ENCODE assay signal across 7 cellular contexts in genomic region chr2:105756865-105757264, GRCh38. TPM values are rescaled to one million over a fixed set of nuclear protein-coding genes. Genes with fewer than 3 reads are reported as not detected.
DNase-seq lines count a peak whose midpoint lies in the region; ATAC-seq and TF ChIP-seq lines count a peak whose summit lies in the region.
"Not testable (repeated sequence)": the region's sequence is repeated elsewhere in the genome, so short reads cannot be mapped to it uniquely, and the experiment has no call there.

No MANE protein-coding gene starts in this region.

- not testable (repeated sequence) for TF ChIP-seq CTCF in GM23338 (conservative IDR thresholded peaks at IDR 0.05; ENCODE audit: low read depth in 2 of 2); natural killer cell (IDR thresholded peaks at IDR 0.05)

- H4K20me1 ChIP-seq in GM23338 (replicated peaks; ENCODE audit: insufficient read depth) = peaks cover 39% of the 10 kb centered on the region; the same call in 1 of the 2 replicates

- CTCF ChIA-PET in CD8-positive, alpha-beta memory T cell (lab: Charles Lee) = interaction anchor here (1.0 to 2.0 kb wide), 4 partner anchors 10 to 15 kb away, joined by 4 to 7 read pairs (median 4); no protein-coding TSS in a partner anchor
- CTCF ChIA-PET in T-cell (lab: Charles Lee) = not testable (repeated sequence)
- CTCF ChIA-PET in activated CD4-positive, alpha-beta memory T cell treated with anti-CD3 and anti-CD28 coated beads, Interleukin-2, amount 10 ng/mL, durations not matched to agents 7 days and 5 days (lab: Charles Lee) = interaction anchor here (1.2 to 1.7 kb wide), 3 partner anchors 29 to 34 kb away, joined by 3 to 4 read pairs (median 4); no protein-coding TSS in a partner anchor

- H3K9me3 Mint-ChIP-seq in CD8-positive, alpha-beta memory T cell; GM23338; T-cell; activated CD4-positive, alpha-beta memory T cell treated with anti-CD3 and anti-CD28 coated beads, Interleukin-2, amount 10 ng/mL, durations not matched to agents 7 days and 5 days; activated T-helper 2 cell treated with anti-CD3 and anti-CD28 coated beads, Interferon-gamma antibody, Interleukin-2, Interleukin-4, amounts not matched to agents 10 μg/mL and 5 μg/mL and 100 μg/mL, durations not matched to agents 14 hours and 24 hours and 36 hours; dendritic cell treated with granulocyte-macrophage colony-stimulating factor and Interleukin-4, amounts not matched to agents 40 ng/mL and 50 ng/mL, for 4 days; natural killer cell: not testable (repeated sequence)

- not testable (repeated sequence) for H3K4me3 ChIP-seq in CD8-positive, alpha-beta memory T cell (ENCODE audit: low read length); GM23338

- H3K4me1 Mint-ChIP-seq in CD8-positive, alpha-beta memory T cell = peaks cover 94 to 100% (median 100%) of the 10 kb centered on the region in 3 donors
- H3K4me1 Mint-ChIP-seq in GM23338 (peaks cover 71% of the 10 kb centered on the region), T-cell (peaks cover 96 to 99% (median 97%) of the 10 kb centered on the region in 3 donors), natural killer cell (peaks cover 86 to 87% of the 10 kb centered on the region in 2 donors)
- H3K4me1 Mint-ChIP-seq in activated CD4-positive, alpha-beta memory T cell treated with anti-CD3 and anti-CD28 coated beads, Interleukin-2, amount 10 ng/mL, durations not matched to agents 7 days and 5 days = peaks cover 94% of the 10 kb centered on the region
- peaks cover 84% of the 10 kb centered on the region for H3K4me1 Mint-ChIP-seq in activated T-helper 2 cell treated with anti-CD3 and anti-CD28 coated beads, Interferon-gamma antibody, Interleukin-2, Interleukin-4, amounts not matched to agents 10 μg/mL and 5 μg/mL and 100 μg/mL, durations not matched to agents 14 hours and 24 hours and 36 hours (ENCODE audit: low read depth)
- peaks cover 44% of the 10 kb centered on the region for H3K4me1 Mint-ChIP-seq in dendritic cell treated with granulocyte-macrophage colony-stimulating factor and Interleukin-4, amounts not matched to agents 40 ng/mL and 50 ng/mL, for 4 days (ENCODE audit: low read depth)

- H3K27ac ChIP-seq in CD8-positive, alpha-beta memory T cell (ENCODE audit: low read depth, low read length); GM23338 (ENCODE audit: low read depth): not testable (repeated sequence)

- not testable (repeated sequence) for H3K9me3 ChIP-seq in CD8-positive, alpha-beta memory T cell (ENCODE audit: low read length)

- intact Hi-C loops in activated T-helper 2 cell treated with anti-CD3 and anti-CD28 coated beads, Interferon-gamma antibody, Interleukin-2, Interleukin-4, amounts not matched to agents 10 μg/mL and 5 μg/mL and 100 μg/mL, durations not matched to agents 14 hours and 24 hours and 36 hours (cut with micrococcal nuclease) = loop anchor here (1.0 kb wide), 1 partner anchor 13 kb away; no protein-coding TSS in a partner anchor
- intact Hi-C loops in dendritic cell treated with granulocyte-macrophage colony-stimulating factor and Interleukin-4, amounts not matched to agents 40 ng/mL and 50 ng/mL, for 4 days (cut with micrococcal nuclease); natural killer cell (cut with micrococcal nuclease): not testable (repeated sequence)

- H3K4me2 ChIP-seq in GM23338 = not testable (repeated sequence)

- H3K27me3 Mint-ChIP-seq in CD8-positive, alpha-beta memory T cell; GM23338 (ENCODE audit: insufficient read depth, low read depth, poor library complexity); T-cell; activated CD4-positive, alpha-beta memory T cell treated with anti-CD3 and anti-CD28 coated beads, Interleukin-2, amount 10 ng/mL, durations not matched to agents 7 days and 5 days; activated T-helper 2 cell treated with anti-CD3 and anti-CD28 coated beads, Interferon-gamma antibody, Interleukin-2, Interleukin-4, amounts not matched to agents 10 μg/mL and 5 μg/mL and 100 μg/mL, durations not matched to agents 14 hours and 24 hours and 36 hours (ENCODE audit: low read depth); dendritic cell treated with granulocyte-macrophage colony-stimulating factor and Interleukin-4, amounts not matched to agents 40 ng/mL and 50 ng/mL, for 4 days; natural killer cell (ENCODE audit: low read depth in 2 of 2): not testable (repeated sequence)

- not testable (repeated sequence) for H3K27me3 ChIP-seq in CD8-positive, alpha-beta memory T cell (ENCODE audit: insufficient read depth, low read length, poor library complexity, severe bottlenecking); GM23338 (ENCODE audit: insufficient read depth)

- not testable (repeated sequence) for H3F3A ChIP-seq in GM23338 (replicated peaks; ENCODE audit: low read depth)

- not testable (repeated sequence) for DNase-seq in CD8-positive, alpha-beta memory T cell; GM23338 (ENCODE audit: low spot score); T-cell; activated CD4-positive, alpha-beta memory T cell treated with anti-CD3 and anti-CD28 coated beads, Interleukin-2, amount 10 ng/mL, durations not matched to agents 7 days and 5 days; activated T-helper 2 cell treated with anti-CD3 and anti-CD28 coated beads, Interferon-gamma antibody, Interleukin-2, Interleukin-4, amounts not matched to agents 10 μg/mL and 5 μg/mL and 100 μg/mL, durations not matched to agents 14 hours and 24 hours and 36 hours (ENCODE audit: low spot score); natural killer cell

- peaks cover 99% of the 10 kb centered on the region for H3K4me1 ChIP-seq in CD8-positive, alpha-beta memory T cell (ENCODE audit: insufficient read depth, low read length)
- H3K4me1 ChIP-seq in GM23338 (ENCODE audit: insufficient read depth) = peaks cover 76% of the 10 kb centered on the region

- H3K36me3 Mint-ChIP-seq in CD8-positive, alpha-beta memory T cell = peaks cover 6 to 23% (median 10%) of the 10 kb centered on the region in 3 donors
- not testable (repeated sequence) for H3K36me3 Mint-ChIP-seq in GM23338 (ENCODE audit: low read depth); dendritic cell treated with granulocyte-macrophage colony-stimulating factor and Interleukin-4, amounts not matched to agents 40 ng/mL and 50 ng/mL, for 4 days (ENCODE audit: low read depth); natural killer cell
- H3K36me3 Mint-ChIP-seq in T-cell = peaks cover 24% of the 10 kb centered on the region
- H3K36me3 Mint-ChIP-seq in activated CD4-positive, alpha-beta memory T cell treated with anti-CD3 and anti-CD28 coated beads, Interleukin-2, amount 10 ng/mL, durations not matched to agents 7 days and 5 days (ENCODE audit: low read depth) = peaks cover 68% of the 10 kb centered on the region
- H3K36me3 Mint-ChIP-seq in activated T-helper 2 cell treated with anti-CD3 and anti-CD28 coated beads, Interferon-gamma antibody, Interleukin-2, Interleukin-4, amounts not matched to agents 10 μg/mL and 5 μg/mL and 100 μg/mL, durations not matched to agents 14 hours and 24 hours and 36 hours (ENCODE audit: low read depth) = peaks cover 65% of the 10 kb centered on the region

- H3K36me3 ChIP-seq in CD8-positive, alpha-beta memory T cell (ENCODE audit: insufficient read depth, low read length); GM23338 (ENCODE audit: insufficient read depth): not testable (repeated sequence)

- ATAC-seq in GM23338; T-cell (replicated peaks in 1 of 4); natural killer cell: not testable (repeated sequence)

- POLR2A ChIA-PET in CD8-positive, alpha-beta memory T cell (lab: Charles Lee) = interaction anchor here (1.9 kb wide), 1 partner anchor 11 kb away, joined by 18 read pairs; no protein-coding TSS in a partner anchor
- POLR2A ChIA-PET in T-cell (lab: Charles Lee) = not testable (repeated sequence)
- POLR2A ChIA-PET in activated CD4-positive, alpha-beta memory T cell treated with anti-CD3 and anti-CD28 coated beads, Interleukin-2, amount 10 ng/mL, durations not matched to agents 7 days and 5 days (lab: Charles Lee) = interaction anchor here (0.9 to 12.1 kb wide), 8 partner anchors 9 to 41 kb away, joined by 4 to 120 read pairs (median 10); no protein-coding TSS in a partner anchor

- peaks cover 11% of the 10 kb centered on the region; the same call in 1 of the 2 replicates for H3K9me2 ChIP-seq in GM23338 (ENCODE audit: insufficient read depth)

- peak overlapping the region; percentile 29 to 78 (median 65) for H3K4me3 Mint-ChIP-seq in CD8-positive, alpha-beta memory T cell
- H3K4me3 Mint-ChIP-seq in GM23338; activated CD4-positive, alpha-beta memory T cell treated with anti-CD3 and anti-CD28 coated beads, Interleukin-2, amount 10 ng/mL, durations not matched to agents 7 days and 5 days; dendritic cell treated with granulocyte-macrophage colony-stimulating factor and Interleukin-4, amounts not matched to agents 40 ng/mL and 50 ng/mL, for 4 days: not testable (repeated sequence)
- H3K4me3 Mint-ChIP-seq in T-cell (peak overlapping the region; percentile 46 to 98 (median 46)), natural killer cell (peak overlapping the region; percentile 35)
- H3K4me3 Mint-ChIP-seq in activated T-helper 2 cell treated with anti-CD3 and anti-CD28 coated beads, Interferon-gamma antibody, Interleukin-2, Interleukin-4, amounts not matched to agents 10 μg/mL and 5 μg/mL and 100 μg/mL, durations not matched to agents 14 hours and 24 hours and 36 hours (ENCODE audit: low read depth) = peak overlapping the region; percentile 31

- H3K79me2 ChIP-seq in GM23338 (replicated peaks; ENCODE audit: insufficient read depth) = peaks cover 100% of the 10 kb centered on the region

- peak overlapping the region; percentile 80 to 96 (median 87) for H3K27ac Mint-ChIP-seq in CD8-positive, alpha-beta memory T cell
- H3K27ac Mint-ChIP-seq in GM23338 (peak overlapping the region; percentile 21; the same call in 1 of the 2 replicates), T-cell (peak overlapping the region; percentile 91 to 95), natural killer cell (peak overlapping the region; percentile 54 to 77)
- H3K27ac Mint-ChIP-seq in activated CD4-positive, alpha-beta memory T cell treated with anti-CD3 and anti-CD28 coated beads, Interleukin-2, amount 10 ng/mL, durations not matched to agents 7 days and 5 days = peak overlapping the region; percentile 84
- H3K27ac Mint-ChIP-seq in activated T-helper 2 cell treated with anti-CD3 and anti-CD28 coated beads, Interferon-gamma antibody, Interleukin-2, Interleukin-4, amounts not matched to agents 10 μg/mL and 5 μg/mL and 100 μg/mL, durations not matched to agents 14 hours and 24 hours and 36 hours = peak overlapping the region; percentile 88
- peak overlapping the region; percentile 7 for H3K27ac Mint-ChIP-seq in dendritic cell treated with granulocyte-macrophage colony-stimulating factor and Interleukin-4, amounts not matched to agents 40 ng/mL and 50 ng/mL, for 4 days

- not testable (repeated sequence) for H2AFZ ChIP-seq in GM23338

RNA-seq across cellular contexts. Expression of gene NCK2, which starts 12.2 kb away (rescaled TPM):
- 10 to 100 TPM; 72.4 to 76.1 TPM for total RNA-seq in CD8-positive, alpha-beta memory T cell
- 77.9 TPM for polyA plus RNA-seq in CD8-positive, alpha-beta memory T cell
- 59.9 and 62.4 TPM in 2 replicates for total RNA-seq in GM23338 (2014; rRNA removed; shearing (Covaris generic))
- 26.9 and 28.4 TPM in 2 replicates for polyA plus RNA-seq in GM23338 (2016; fragmentation: Nextera tagmentation; extraction: Ambion mirVana)
- total RNA-seq in T-cell = 100 to 1,000 TPM in 4 of 5 donors, 10 to 100 TPM in 1; 97.7 to 154 (median 120) TPM
- 10 to 100 TPM; 70.8 to 75.9 TPM for total RNA-seq in activated CD4-positive, alpha-beta memory T cell treated with anti-CD3 and anti-CD28 coated beads, Interleukin-2, amount 10 ng/mL, durations not matched to agents 7 days and 5 days
- total RNA-seq in activated T-helper 2 cell treated with anti-CD3 and anti-CD28 coated beads, Interferon-gamma antibody, Interleukin-2, Interleukin-4, amounts not matched to agents 10 μg/mL and 5 μg/mL and 100 μg/mL, durations not matched to agents 14 hours and 24 hours and 36 hours = 72.4 and 73.9 TPM in 2 replicates
- 10 to 100 TPM; 34.1 to 50.8 (median 43.0) TPM for total RNA-seq in natural killer cell

Comparison
In these comparisons a context has a peak if more than half of its experiments do, and no peak if none do; other contexts are left out.
1. H3K27ac Mint-ChIP-seq: peak in every context shown above with its lines; median percentile 93 in T-cell; 88 in activated T-helper 2 cell treated with anti-CD3 and anti-CD28 coated beads, Interferon-gamma antibody, Interleukin-2, Interleukin-4, amounts not matched to agents 10 μg/mL and 5 μg/mL and 100 μg/mL, durations not matched to agents 14 hours and 24 hours and 36 hours; 87 in CD8-positive, alpha-beta memory T cell; 84 in activated CD4-positive, alpha-beta memory T cell treated with anti-CD3 and anti-CD28 coated beads, Interleukin-2, amount 10 ng/mL, durations not matched to agents 7 days and 5 days; 66 in natural killer cell; 21 in GM23338; 7 in dendritic cell treated with granulocyte-macrophage colony-stimulating factor and Interleukin-4, amounts not matched to agents 40 ng/mL and 50 ng/mL, for 4 days.